1 cellular context compared by ENCODE assay signal in genomic region chr5:124935060-124935459, GRCh38.
TF ChIP-seq lines count a peak whose summit lies in the region.

No MANE protein-coding gene starts in this region.

TF ChIP-seq in HepG2, 621 proteins besides CTCF, POLR2A, EP300 and RAD21 (continued from another document):
- TF ChIP-seq, protein P1, sequence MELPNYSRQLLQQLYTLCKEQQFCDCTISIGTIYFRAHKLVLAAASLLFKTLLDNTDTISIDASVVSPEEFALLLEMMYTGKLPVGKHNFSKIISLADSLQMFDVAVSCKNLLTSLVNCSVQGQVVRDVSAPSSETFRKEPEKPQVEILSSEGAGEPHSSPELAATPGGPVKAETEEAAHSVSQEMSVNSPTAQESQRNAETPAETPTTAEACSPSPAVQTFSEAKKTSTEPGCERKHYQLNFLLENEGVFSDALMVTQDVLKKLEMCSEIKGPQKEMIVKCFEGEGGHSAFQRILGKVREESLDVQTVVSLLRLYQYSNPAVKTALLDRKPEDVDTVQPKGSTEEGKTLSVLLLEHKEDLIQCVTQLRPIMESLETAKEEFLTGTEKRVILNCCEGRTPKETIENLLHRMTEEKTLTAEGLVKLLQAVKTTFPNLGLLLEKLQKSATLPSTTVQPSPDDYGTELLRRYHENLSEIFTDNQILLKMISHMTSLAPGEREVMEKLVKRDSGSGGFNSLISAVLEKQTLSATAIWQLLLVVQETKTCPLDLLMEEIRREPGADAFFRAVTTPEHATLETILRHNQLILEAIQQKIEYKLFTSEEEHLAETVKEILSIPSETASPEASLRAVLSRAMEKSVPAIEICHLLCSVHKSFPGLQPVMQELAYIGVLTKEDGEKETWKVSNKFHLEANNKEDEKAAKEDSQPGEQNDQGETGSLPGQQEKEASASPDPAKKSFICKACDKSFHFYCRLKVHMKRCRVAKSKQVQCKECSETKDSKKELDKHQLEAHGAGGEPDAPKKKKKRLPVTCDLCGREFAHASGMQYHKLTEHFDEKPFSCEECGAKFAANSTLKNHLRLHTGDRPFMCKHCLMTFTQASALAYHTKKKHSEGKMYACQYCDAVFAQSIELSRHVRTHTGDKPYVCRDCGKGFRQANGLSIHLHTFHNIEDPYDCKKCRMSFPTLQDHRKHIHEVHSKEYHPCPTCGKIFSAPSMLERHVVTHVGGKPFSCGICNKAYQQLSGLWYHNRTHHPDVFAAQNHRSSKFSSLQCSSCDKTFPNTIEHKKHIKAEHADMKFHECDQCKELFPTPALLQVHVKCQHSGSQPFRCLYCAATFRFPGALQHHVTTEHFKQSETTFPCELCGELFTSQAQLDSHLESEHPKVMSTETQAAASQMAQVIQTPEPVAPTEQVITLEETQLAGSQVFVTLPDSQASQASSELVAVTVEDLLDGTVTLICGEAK (IDR thresholded peaks at IDR 0.05): no peak
- TF ChIP-seq, protein P1 (CRISPR knock-in tag; IDR thresholded peaks at IDR 0.05): no peak
- TF ChIP-seq, protein P2, sequence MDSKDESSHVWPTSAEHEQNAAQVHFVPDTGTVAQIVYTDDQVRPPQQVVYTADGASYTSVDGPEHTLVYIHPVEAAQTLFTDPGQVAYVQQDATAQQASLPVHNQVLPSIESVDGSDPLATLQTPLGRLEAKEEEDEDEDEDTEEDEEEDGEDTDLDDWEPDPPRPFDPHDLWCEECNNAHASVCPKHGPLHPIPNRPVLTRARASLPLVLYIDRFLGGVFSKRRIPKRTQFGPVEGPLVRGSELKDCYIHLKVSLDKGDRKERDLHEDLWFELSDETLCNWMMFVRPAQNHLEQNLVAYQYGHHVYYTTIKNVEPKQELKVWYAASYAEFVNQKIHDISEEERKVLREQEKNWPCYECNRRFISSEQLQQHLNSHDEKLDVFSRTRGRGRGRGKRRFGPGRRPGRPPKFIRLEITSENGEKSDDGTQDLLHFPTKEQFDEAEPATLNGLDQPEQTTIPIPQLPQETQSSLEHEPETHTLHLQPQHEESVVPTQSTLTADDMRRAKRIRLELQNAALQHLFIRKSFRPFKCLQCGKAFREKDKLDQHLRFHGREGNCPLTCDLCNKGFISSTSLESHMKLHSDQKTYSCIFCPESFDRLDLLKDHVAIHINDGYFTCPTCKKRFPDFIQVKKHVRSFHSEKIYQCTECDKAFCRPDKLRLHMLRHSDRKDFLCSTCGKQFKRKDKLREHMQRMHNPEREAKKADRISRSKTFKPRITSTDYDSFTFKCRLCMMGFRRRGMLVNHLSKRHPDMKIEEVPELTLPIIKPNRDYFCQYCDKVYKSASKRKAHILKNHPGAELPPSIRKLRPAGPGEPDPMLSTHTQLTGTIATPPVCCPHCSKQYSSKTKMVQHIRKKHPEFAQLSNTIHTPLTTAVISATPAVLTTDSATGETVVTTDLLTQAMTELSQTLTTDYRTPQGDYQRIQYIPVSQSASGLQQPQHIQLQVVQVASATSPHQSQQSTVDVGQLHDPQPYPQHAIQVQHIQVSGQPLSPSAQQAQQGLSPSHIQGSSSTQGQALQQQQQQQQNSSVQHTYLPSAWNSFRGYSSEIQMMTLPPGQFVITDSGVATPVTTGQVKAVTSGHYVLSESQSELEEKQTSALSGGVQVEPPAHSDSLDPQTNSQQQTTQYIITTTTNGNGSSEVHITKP (CRISPR knock-in tag; IDR thresholded peaks at IDR 0.05; ENCODE audit: low read depth): no peak
- TF ChIP-seq ZNF350 (CRISPR knock-in tag; IDR thresholded peaks at IDR 0.05; ENCODE audit: borderline replicate concordance, low read depth) (no peak), HNRNPLL (IDR thresholded peaks at IDR 0.05; ENCODE audit: low read depth, low read length, poor library complexity, severe bottlenecking) (no peak), SMARCE1 (IDR thresholded peaks at IDR 0.05; ENCODE audit: borderline replicate concordance) (no peak), NR2F2 (IDR thresholded peaks at IDR 0.05; ENCODE audit: borderline replicate concordance, low read depth) (no peak), POGZ (CRISPR knock-in tag; IDR thresholded peaks at IDR 0.05) (no peak), ZNF678 (CRISPR knock-in tag; IDR thresholded peaks at IDR 0.05) (no peak), ZNF180 (CRISPR knock-in tag; IDR thresholded peaks at IDR 0.05; ENCODE audit: borderline replicate concordance, low read depth) (no peak), KLF12 (CRISPR knock-in tag; IDR thresholded peaks at IDR 0.05; ENCODE audit: borderline replicate concordance) (no peak)
- TF ChIP-seq, protein P3, sequence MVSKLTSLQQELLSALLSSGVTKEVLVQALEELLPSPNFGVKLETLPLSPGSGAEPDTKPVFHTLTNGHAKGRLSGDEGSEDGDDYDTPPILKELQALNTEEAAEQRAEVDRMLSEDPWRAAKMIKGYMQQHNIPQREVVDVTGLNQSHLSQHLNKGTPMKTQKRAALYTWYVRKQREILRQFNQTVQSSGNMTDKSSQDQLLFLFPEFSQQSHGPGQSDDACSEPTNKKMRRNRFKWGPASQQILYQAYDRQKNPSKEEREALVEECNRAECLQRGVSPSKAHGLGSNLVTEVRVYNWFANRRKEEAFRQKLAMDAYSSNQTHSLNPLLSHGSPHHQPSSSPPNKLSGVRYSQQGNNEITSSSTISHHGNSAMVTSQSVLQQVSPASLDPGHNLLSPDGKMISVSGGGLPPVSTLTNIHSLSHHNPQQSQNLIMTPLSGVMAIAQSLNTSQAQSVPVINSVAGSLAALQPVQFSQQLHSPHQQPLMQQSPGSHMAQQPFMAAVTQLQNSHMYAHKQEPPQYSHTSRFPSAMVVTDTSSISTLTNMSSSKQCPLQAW (CRISPR knock-in tag; IDR thresholded peaks at IDR 0.05): no peak
